ENCODE assay signal across 9 cellular contexts in genomic region chr17:1228752-1229353, GRCh38. TPM values are rescaled to one million over a fixed set of nuclear protein-coding genes. Genes with fewer than 3 reads are reported as not detected.
DNase-seq lines count a peak whose midpoint lies in the region; ATAC-seq and TF ChIP-seq lines count a peak whose summit lies in the region.
"Had no signal": no experiment of that assay in that cellular context is flagged by ENCODE, and none has a peak within 500 bp of the region (broad histone marks: within the 10 kb centered on the region; RNA-seq: fewer than 3 reads in every experiment).

No MANE protein-coding gene starts in this region.

- peak overlapping the region; percentile 97 for H3K27ac Mint-ChIP-seq in dendritic cell treated with granulocyte-macrophage colony-stimulating factor and Interleukin-4, amounts not matched to agents 40 ng/mL and 50 ng/mL, for 4 days

- H3K9me3 Mint-ChIP-seq in dendritic cell treated with granulocyte-macrophage colony-stimulating factor and Interleukin-4, amounts not matched to agents 40 ng/mL and 50 ng/mL, for 4 days, result no peaks in the 10 kb centered on the region

- DNase-seq in psoas muscle (no peak), DMS53 treated with DMSO at 0.1 percent for 48 hours (lab: John Stamatoyannopoulos, UW; ENCODE audit: unreplicated experiment) (no peak), NCI-H2196 treated with DMSO at 0.1 percent for 48 hours (lab: John Stamatoyannopoulos, UW; ENCODE audit: unreplicated experiment) (no peak)
- no peak for DNase-seq in central memory CD4-positive, alpha-beta T cell

- H3K9me3 ChIP-seq in psoas muscle, result no peaks in the 10 kb centered on the region

- peak overlapping the region; percentile 60 for H3K4me3 ChIP-seq in psoas muscle

- H3K4me1 ChIP-seq in psoas muscle, result no peaks in the 10 kb centered on the region

- no peaks in the 10 kb centered on the region for H3K36me3 ChIP-seq in psoas muscle (ENCODE audit: insufficient read depth in 1 of 2, low read depth in 1 of 2)

- peaks cover 0 to 70% (median 28%) of the 10 kb centered on the region in 3 donors for H3K27me3 ChIP-seq in psoas muscle (ENCODE audit: insufficient read depth in 3 of 3, low read length in 2 of 3)

- TF ChIP-seq CTCF in psoas muscle (IDR thresholded peaks at IDR 0.05), result no peak

- ATAC-seq in GM18511 (IDR thresholded peaks at IDR 0.05; ENCODE audit: unreplicated experiment) (peak; percentile 19), HG03045 (IDR thresholded peaks at IDR 0.05; ENCODE audit: unreplicated experiment) (peak; percentile 26), psoas muscle (peak in 1 of 4 donors; percentile 17), HG03159 (IDR thresholded peaks at IDR 0.05; ENCODE audit: unreplicated experiment) (no peak)

- peak overlapping the region; percentile 100 for H3K4me3 Mint-ChIP-seq in dendritic cell treated with granulocyte-macrophage colony-stimulating factor and Interleukin-4, amounts not matched to agents 40 ng/mL and 50 ng/mL, for 4 days

- H3K4me1 Mint-ChIP-seq in dendritic cell treated with granulocyte-macrophage colony-stimulating factor and Interleukin-4, amounts not matched to agents 40 ng/mL and 50 ng/mL, for 4 days (ENCODE audit: low read depth), result peaks cover 76% of the 10 kb centered on the region

- H3K36me3 Mint-ChIP-seq in dendritic cell treated with granulocyte-macrophage colony-stimulating factor and Interleukin-4, amounts not matched to agents 40 ng/mL and 50 ng/mL, for 4 days (ENCODE audit: low read depth), result peaks cover 58% of the 10 kb centered on the region

- intact Hi-C loops in dendritic cell treated with granulocyte-macrophage colony-stimulating factor and Interleukin-4, amounts not matched to agents 40 ng/mL and 50 ng/mL, for 4 days (cut with micrococcal nuclease), result loop anchor here (1.0 to 5.0 kb wide), 2 partner anchors 24 to 42 kb away; no protein-coding TSS in a partner anchor
- intact Hi-C loops in psoas muscle (cut with DNase I), result no loop called here

- no peaks in the 10 kb centered on the region for H3K27me3 Mint-ChIP-seq in dendritic cell treated with granulocyte-macrophage colony-stimulating factor and Interleukin-4, amounts not matched to agents 40 ng/mL and 50 ng/mL, for 4 days

- 1% methylated on average over 43 to 86 of the region's 86 CpGs for WGBS in psoas muscle, 3 donors

- no peak overlapping the region for H3K27ac ChIP-seq in psoas muscle

RNA-seq across cellular contexts. Expression of gene BHLHA9, which starts 41.4 kb away (rescaled TPM):
- total RNA-seq in psoas muscle, result not detected
- not detected for polyA plus RNA-seq in psoas muscle
- total RNA-seq: aorta had no signal
- polyA plus RNA-seq: aorta had no signal

RNA-seq across cellular contexts. Expression of gene ABR, which starts 49.1 kb away (rescaled TPM):
- total RNA-seq in psoas muscle, result 10 to 100 TPM in 3 of 4 donors, 1 to 10 TPM in 1; 9.8 to 25.4 (median 16.2) TPM
- polyA plus RNA-seq in psoas muscle, result 1 to 10 TPM; 5.8 to 8.5 (median 8.1) TPM

RNA-seq across cellular contexts. Expression of gene TRARG1, which starts 50.6 kb away (rescaled TPM):
- under 1 TPM; 0.28 to 0.69 (median 0.38) TPM for total RNA-seq in psoas muscle
- polyA plus RNA-seq in psoas muscle, result 1 to 10 TPM in 1 of 3 donors, under 1 TPM in 2; 0.36 to 1.3 (median 0.93) TPM
